In genomic region chr10:79084012-79084971, GRCh38 we compare ENCODE assay signal across 8 cellular contexts. TPM values are rescaled to one million over a fixed set of nuclear protein-coding genes. Genes with fewer than 3 reads are reported as not detected.
DNase-seq lines count a peak whose midpoint lies in the region; ATAC-seq and TF ChIP-seq lines count a peak whose summit lies in the region.

No MANE protein-coding gene starts in this region.

- peaks cover 85% of the 10 kb centered on the region for H3K4me1 Mint-ChIP-seq in brain
- H3K4me1 Mint-ChIP-seq in immature natural killer cell, result peaks cover 60 to 69% of the 10 kb centered on the region in 2 donors

- H3K4me3 Mint-ChIP-seq in brain, result peak overlapping the region; percentile 1 to 68 (median 16)
- peak overlapping the region in 3 of 5 donors; percentile 31 to 49 (median 32) for H3K4me3 Mint-ChIP-seq in immature natural killer cell

- peaks cover 15% of the 10 kb centered on the region for H3K36me3 Mint-ChIP-seq in brain
- no peaks in the 10 kb centered on the region for H3K36me3 Mint-ChIP-seq in immature natural killer cell

- ATAC-seq in HG02840 (IDR thresholded peaks at IDR 0.05; ENCODE audit: low FRiP score, unreplicated experiment), result no peak
- ATAC-seq in GM19035 (IDR thresholded peaks at IDR 0.05; ENCODE audit: unreplicated experiment), result no peak

- DNase-seq in NCI-H2227 (lab: John Stamatoyannopoulos, UW; ENCODE audit: unreplicated experiment) (peak; percentile 17), NCI-H2227 treated with DMSO at 0.1 percent for 48 hours (lab: John Stamatoyannopoulos, UW) (no peak), NCI-H226 (peak; percentile 83), immature natural killer cell (peak; percentile 31 to 52 (median 42))

- H3K27me3 Mint-ChIP-seq in brain (no peaks in the 10 kb centered on the region), immature natural killer cell (ENCODE audit: low read depth in 3 of 3) (peaks cover 0 to 6% (median 0%) of the 10 kb centered on the region in 3 donors)

- no peak for TF ChIP-seq CTCF in brain (conservative IDR thresholded peaks at IDR 0.05)

- H3K27ac Mint-ChIP-seq in brain (peak overlapping the region; percentile 74 to 93 (median 91)), immature natural killer cell (peak overlapping the region in 5 of 6 donors; percentile 63 to 89 (median 79))

- H3K9me3 Mint-ChIP-seq in brain (no peaks in the 10 kb centered on the region), immature natural killer cell (no peaks in the 10 kb centered on the region)

- H3K27ac ChIP-seq in skin epidermis, result peak overlapping the region in 18 of 21 experiments; percentile 3 to 73 (median 52)

- no peak overlapping the region for H3K4me3 ChIP-seq in skin epidermis

RNA-seq across cellular contexts. Expression of gene ZMIZ1, which starts 15.5 kb away (rescaled TPM):
- polyA plus RNA-seq in brain (ENCODE audit: insufficient read depth, low read depth, low replicate concordance), result 90.5 TPM
- polyA plus RNA-seq in immature natural killer cell, result 1 to 10 TPM; 1.2 to 9.5 (median 1.8) TPM
